8 cellular contexts compared by ENCODE assay signal in genomic region chr1:20633190-20634064, GRCh38. TPM values are rescaled to one million over a fixed set of nuclear protein-coding genes. Genes with fewer than 3 reads are reported as not detected.
DNase-seq lines count a peak whose midpoint lies in the region; ATAC-seq and TF ChIP-seq lines count a peak whose summit lies in the region.

Gene PINK1, plus strand, starts transcription at chr1:20633458. Its CDS starts 91 bp downstream, at chr1:20633549.

- H3K4me3 ChIP-seq in adrenal gland (peak within 1 kb of the TSS; percentile 3 to 98 (median 71)), heart left ventricle (peak within 1 kb of the TSS; percentile 81 to 100 (median 97)), tibial nerve (peak within 1 kb of the TSS; percentile 71 to 99 (median 92))

- TF ChIP-seq EP300 in tibial nerve (IDR thresholded peaks at IDR 0.05): peak in 1 of 2 donors; percentile 66

- peaks cover 0 to 6% (median 0%) of the 10 kb centered on the region in 3 donors for H3K9me3 Mint-ChIP-seq in T-cell

- H3K27ac ChIP-seq in adrenal gland (peak within 1 kb of the TSS; percentile 87 to 99 (median 93)), heart left ventricle (peak within 1 kb of the TSS; percentile 89 to 100 (median 96)), tibial nerve (peak within 1 kb of the TSS; percentile 21 to 95 (median 93))

- CTCF ChIA-PET in T-cell (lab: Charles Lee): interaction anchor here (0.6 to 1.8 kb wide), 11 partner anchors 8 to 153 kb away, joined by 3 to 17 read pairs (median 4); partner anchors contain the start of genes DDOST (in 1 of the 2) and HP1BP3 (in 1 of the 2)

- ATAC-seq in GM21825 (IDR thresholded peaks at IDR 0.05; ENCODE audit: unreplicated experiment): peak; percentile 66
- peak; percentile 91 to 94 (median 93) for ATAC-seq in T-cell (replicated peaks in 1 of 4)
- peak; percentile 90 to 94 (median 92) for ATAC-seq in heart left ventricle

- TF ChIP-seq POLR2A in adrenal gland (IDR thresholded peaks at IDR 0.05) (peak; percentile 91 to 96), heart left ventricle (IDR thresholded peaks at IDR 0.05) (peak; percentile 31 to 91), tibial nerve (IDR thresholded peaks at IDR 0.05) (peak; percentile 70 to 86)

- peak within 1 kb of the TSS; percentile 87 to 88 (median 87) for H3K4me3 Mint-ChIP-seq in T-cell

- peak within 1 kb of the TSS; percentile 85 to 95 for H3K27ac Mint-ChIP-seq in T-cell

- TF ChIP-seq CTCF in adrenal gland (IDR thresholded peaks at IDR 0.05): peak; percentile 89 to 100 (median 96)
- TF ChIP-seq CTCF in heart left ventricle (IDR thresholded peaks at IDR 0.05): peak; percentile 97 to 100 (median 99)
- TF ChIP-seq CTCF in tibial nerve (IDR thresholded peaks at IDR 0.05): peak; percentile 96 to 100 (median 99)

- POLR2A ChIA-PET in T-cell (lab: Charles Lee): interaction anchor here in 1 of 2 donors (0.5 to 1.4 kb wide), 5 partner anchors 27 to 1766 kb away, joined by 3 to 10 read pairs (median 6); partner anchors contain the start of gene DDOST

- H3K27me3 Mint-ChIP-seq in T-cell: peaks cover 0 to 3% of the 10 kb centered on the region in 2 donors

- H3K4me1 Mint-ChIP-seq in T-cell: peaks cover 8 to 15% (median 9%) of the 10 kb centered on the region in 3 donors

- H3K36me3 Mint-ChIP-seq in T-cell: peaks cover 10% of the 10 kb centered on the region

- H3K36me3 ChIP-seq in adrenal gland (replicated peaks in 1 of 2): peaks cover 0 to 14% of the 10 kb centered on the region in 2 donors
- H3K36me3 ChIP-seq in heart left ventricle: peaks cover 0 to 25% (median 21%) of the 10 kb centered on the region in 9 donors
- H3K36me3 ChIP-seq in tibial nerve: peaks cover 0 to 19% (median 0%) of the 10 kb centered on the region in 3 donors

- DNase-seq in D341Med (ENCODE audit: low spot score) (peak; percentile 93), NCI-H1092 (lab: John Stamatoyannopoulos, UW) (peak; percentile 66), T-cell (peak; percentile 63 to 94 (median 82)), adrenal gland (peak; percentile 82 to 94 (median 85)), heart left ventricle (peak; percentile 83 to 91 (median 84)), pons (ENCODE audit: low spot score) (peak; percentile 52), tibial nerve (ENCODE audit: low spot score in 2 of 2) (peak; percentile 62 to 77)

- H3K27me3 ChIP-seq in adrenal gland (no peaks in the 10 kb centered on the region), heart left ventricle (no peaks in the 10 kb centered on the region), tibial nerve (peaks cover 0 to 10% of the 10 kb centered on the region in 2 donors)

- intact Hi-C loops in adrenal gland (cut with DNase I) (loop anchor here in 1 of 2 donors (2.0 kb wide), 1 partner anchor 57 kb away; no protein-coding TSS in a partner anchor), heart left ventricle (cut with DNase I) (loop anchor here in 8 of 10 donors (1.0 to 5.0 kb wide), 8 partner anchors 28 to 126 kb away; partner anchors contain the start of genes CDA (in 1 of the 8), DDOST (in 1 of the 8) and MUL1 (in 1 of the 8))

- H3K9me3 ChIP-seq in adrenal gland (replicated peaks in 1 of 3) (no peaks in the 10 kb centered on the region), heart left ventricle (no peaks in the 10 kb centered on the region), tibial nerve (no peaks in the 10 kb centered on the region)

- WGBS in adrenal gland, 4 donors: 1 to 4% (median 2%) methylated on average over 16 to 93 of the region's 93 CpGs
- 1 to 3% (median 2%) methylated on average over 49 to 93 of the region's 93 CpGs for WGBS in heart left ventricle, 4 donors
- WGBS in tibial nerve, 2 donors: 5% methylated on average over 20 to 29 of the region's 93 CpGs

- peaks cover 22 to 29% of the 10 kb centered on the region in 2 donors for H3K4me1 ChIP-seq in adrenal gland (replicated peaks in 1 of 2)
- H3K4me1 ChIP-seq in heart left ventricle: peaks cover 0 to 31% (median 15%) of the 10 kb centered on the region in 12 donors
- H3K4me1 ChIP-seq in tibial nerve: peaks cover 0 to 32% (median 12%) of the 10 kb centered on the region in 4 donors

RNA-seq across cellular contexts. Expression of gene PINK1, which starts in this region (rescaled TPM):
- total RNA-seq in T-cell: 10 to 100 TPM; 11.8 to 30.1 (median 26.8) TPM
- 100 to 1,000 TPM; 211 to 586 (median 306) TPM for total RNA-seq in adrenal gland
- polyA plus RNA-seq in adrenal gland: 100 to 1,000 TPM; 109 to 146 (median 118) TPM
- 100 to 1,000 TPM; 147 to 418 (median 258) TPM for total RNA-seq in heart left ventricle
- polyA plus RNA-seq in heart left ventricle: 100 to 1,000 TPM; 210 to 314 TPM
- total RNA-seq in tibial nerve: 100 to 1,000 TPM in 3 of 4 donors, 10 to 100 TPM in 1; 93.9 to 134 (median 124) TPM

Comparison
In these comparisons a context has a peak if more than half of its experiments do, and no peak if none do; other contexts are left out.
1. Peak in every context shown above with its lines: DNase-seq, ATAC-seq, H3K4me3 ChIP-seq and H3K27ac ChIP-seq.